Comparison of ENCODE assay signal across 1 cellular context in genomic region chr7:6615853-6616555, GRCh38.
A peak's percentile ranks its signal among the peaks of the same experiment; 100 is the strongest.
TF ChIP-seq lines count a peak whose summit lies in the region.

No MANE protein-coding gene starts in this region.

TF ChIP-seq in HepG2, 621 proteins besides CTCF, POLR2A, EP300 and RAD21 (continued from another document and continues in another):
- TF ChIP-seq ZNF142 (CRISPR knock-in tag; IDR thresholded peaks at IDR 0.05) (peak; percentile 67; the same call in 1 of the 2 replicates), ZNF737 (CRISPR knock-in tag; IDR thresholded peaks at IDR 0.05; ENCODE audit: borderline replicate concordance) (no peak), FOXA3 (CRISPR knock-in tag; IDR thresholded peaks at IDR 0.05) (0 out of 2 replicates have a peak, but pooled peaks have one; percentile 18), ZNF20 (CRISPR knock-in tag; IDR thresholded peaks at IDR 0.05) (no peak), RFX1 (IDR thresholded peaks at IDR 0.05) (peak; percentile 12; the same call in 1 of the 2 replicates), SOX13 (IDR thresholded peaks at IDR 0.05) (no peak), SOX13 (CRISPR knock-in tag; conservative IDR thresholded peaks at IDR 0.05 in 1 of 2, IDR thresholded peaks at IDR 0.05 in 1 of 2) (no peak; a peak in 1 of 4 replicates), ZNF350 (CRISPR knock-in tag; IDR thresholded peaks at IDR 0.05; ENCODE audit: borderline replicate concordance, low read depth) (peak; percentile 39; the same call in 1 of the 2 replicates), MXD1 (CRISPR knock-in tag; IDR thresholded peaks at IDR 0.05) (peak; percentile 93), SMC3 (IDR thresholded peaks at IDR 0.05; ENCODE audit: low read length) (no peak), MED8 (CRISPR knock-in tag; IDR thresholded peaks at IDR 0.05; ENCODE audit: insufficient replicate concordance) (peak; percentile 28), ELF3 (CRISPR knock-in tag; IDR thresholded peaks at IDR 0.05) (peak; percentile 83), ZNF503 (CRISPR knock-in tag; IDR thresholded peaks at IDR 0.05) (peak; percentile 45; the same call in 1 of the 2 replicates), ZFYVE20 (CRISPR knock-in tag; IDR thresholded peaks at IDR 0.05; ENCODE audit: borderline replicate concordance, low read depth) (no peak), ZMYM3 (CRISPR knock-in tag; IDR thresholded peaks at IDR 0.05) (0 out of 2 replicates have a peak, but pooled peaks have one; percentile 61), ZNF780A (CRISPR knock-in tag; IDR thresholded peaks at IDR 0.05) (no peak), RARA (CRISPR knock-in tag; IDR thresholded peaks at IDR 0.05) (peak; percentile 67), ZKSCAN1 (IDR thresholded peaks at IDR 0.05; ENCODE audit: low read length) (no peak), ZFY (CRISPR knock-in tag; IDR thresholded peaks at IDR 0.05) (peak; percentile 75), YEATS2 (CRISPR knock-in tag; IDR thresholded peaks at IDR 0.05; ENCODE audit: borderline replicate concordance) (peak; percentile 60; the same call in 1 of the 2 replicates), ZMYM2 (CRISPR knock-in tag; IDR thresholded peaks at IDR 0.05) (peak; percentile 69; the same call in 1 of the 2 replicates), ZNF770 (CRISPR knock-in tag; IDR thresholded peaks at IDR 0.05) (peak; percentile 93), ZNF841 (CRISPR knock-in tag; IDR thresholded peaks at IDR 0.05; ENCODE audit: borderline replicate concordance) (no peak), ZNF563 (CRISPR knock-in tag; IDR thresholded peaks at IDR 0.05) (peak; percentile 59; the same call in 1 of the 2 replicates), AGO1 (IDR thresholded peaks at IDR 0.05; ENCODE audit: low read depth, low read length, poor library complexity, severe bottlenecking) (no peak), HNF1B (CRISPR knock-in tag; IDR thresholded peaks at IDR 0.05) (0 out of 2 replicates have a peak, but pooled peaks have one; percentile 19), ZNF333 (CRISPR knock-in tag; IDR thresholded peaks at IDR 0.05; ENCODE audit: borderline replicate concordance) (no peak), SKIL (CRISPR knock-in tag; IDR thresholded peaks at IDR 0.05; ENCODE audit: borderline replicate concordance) (peak; percentile 57), HNRNPH1 (optimal IDR thresholded peaks at IDR 0.05; ENCODE audit: low read depth, low read length) (no peak), ZMYM4 (CRISPR knock-in tag; IDR thresholded peaks at IDR 0.05) (0 out of 2 replicates have a peak, but pooled peaks have one; percentile 44), THAP9 (CRISPR knock-in tag; IDR thresholded peaks at IDR 0.05; ENCODE audit: borderline replicate concordance) (no peak; the same call in 1 of the 2 replicates), REPIN1 (CRISPR knock-in tag; IDR thresholded peaks at IDR 0.05; ENCODE audit: borderline replicate concordance, low read depth) (0 out of 2 replicates have a peak, but pooled peaks have one; percentile 39), ZNF101 (CRISPR knock-in tag; IDR thresholded peaks at IDR 0.05; ENCODE audit: borderline replicate concordance, low read depth) (no peak)
